ENCODE assay signal across 28 cellular contexts in genomic region chr6:1439349-1439748, GRCh38. TPM values are rescaled to one million over a fixed set of nuclear protein-coding genes. Genes with fewer than 3 reads are reported as not detected.
"Had no signal": no experiment of that assay in that cellular context is flagged by ENCODE, and none has a peak within 500 bp of the region (broad histone marks: within the 10 kb centered on the region; RNA-seq: fewer than 3 reads in every experiment).

No MANE protein-coding gene starts in this region.

- DNase-seq: colonic mucosa; effector CD8-positive, alpha-beta T cell; foreskin fibroblast; gastrocnemius medialis; left cardiac atrium; left lung; mesenchymal stem cell; mucosa of descending colon; naive B cell; psoas muscle; right cardiac atrium; sigmoid colon; stimulated activated CD4-positive, alpha-beta T cell treated with anti-CD3 and anti-CD28 coated beads, Interleukin-4, amount 100 ng/mL, for 4 hours; stimulated activated naive B cell treated with anti-CD40 and anti-IgM and Interleukin-4, amounts not matched to agents 10 μg/mL and 1 μg/mL and 100 μg/mL, for 72 hours; transverse colon had no signal

- H3K36me3 Mint-ChIP-seq: mesothelial cell of epicardium; naive B cell; natural killer cell treated with Interleukin-12 subunit alpha and Interleukin-12 subunit beta and Interleukin-15 and Interleukin-18, amount 100 ng/mL, for 72 hours had no signal

- H3K36me3 ChIP-seq: colonic mucosa, esophagus muscularis mucosa, gastrocnemius medialis, left lung, sigmoid colon, transverse colon, upper lobe of right lung, vagina had no signal

- H3K79me2 ChIP-seq: hepatocyte had no signal

- H3K4me3 ChIP-seq: colonic mucosa, esophagus muscularis mucosa, gastrocnemius medialis, hepatocyte, left lung, mucosa of descending colon, psoas muscle, sigmoid colon, transverse colon, upper lobe of right lung, vagina had no signal

- FAIRE-seq: endothelial cell of umbilical vein had no signal

- H3K9me3 Mint-ChIP-seq: dendritic cell treated with granulocyte-macrophage colony-stimulating factor and Interleukin-4, amounts not matched to agents 40 ng/mL and 50 ng/mL, for 4 days; neural crest cell had no signal

- H2AFZ ChIP-seq: hepatocyte had no signal

- H3K9me3 ChIP-seq: colonic mucosa, esophagus muscularis mucosa, gastrocnemius medialis, left lung, mucosa of descending colon, psoas muscle, sigmoid colon, transverse colon, upper lobe of right lung, vagina had no signal

- H3K27ac Mint-ChIP-seq: dendritic cell treated with granulocyte-macrophage colony-stimulating factor and Interleukin-4, amounts not matched to agents 40 ng/mL and 50 ng/mL, for 4 days; mesothelial cell of epicardium; naive B cell; stimulated activated naive B cell treated with anti-CD40 and anti-IgM and Interleukin-4, amounts not matched to agents 10 μg/mL and 1 μg/mL and 100 μg/mL, for 72 hours; stimulated activated naive CD8-positive, alpha-beta T cell treated with anti-CD3 and anti-CD28 coated beads, Interleukin-15, Interleukin-2, amounts not matched to agents 100 ng/mL and 50 ng/mL, for 24 hours had no signal

- ATAC-seq: gastrocnemius medialis; left cardiac atrium; left lung; mucosa of descending colon; psoas muscle; right cardiac atrium; stimulated activated naive B cell treated with anti-CD40 and anti-IgM and Interleukin-4, amounts not matched to agents 10 μg/mL and 1 μg/mL and 100 μg/mL, for 72 hours had no signal

- H3K27ac ChIP-seq: colonic mucosa, esophagus muscularis mucosa, gastrocnemius medialis, hepatocyte, left lung, psoas muscle, sigmoid colon, transverse colon, upper lobe of right lung, vagina had no signal

- H3K4me3 Mint-ChIP-seq: dendritic cell treated with granulocyte-macrophage colony-stimulating factor and Interleukin-4, amounts not matched to agents 40 ng/mL and 50 ng/mL, for 4 days; mesothelial cell of epicardium; naive B cell; natural killer cell treated with Interleukin-12 subunit alpha and Interleukin-12 subunit beta and Interleukin-15 and Interleukin-18, amount 100 ng/mL, for 72 hours; neural crest cell; stimulated activated naive B cell treated with anti-CD40 and anti-IgM and Interleukin-4, amounts not matched to agents 10 μg/mL and 1 μg/mL and 100 μg/mL, for 72 hours; stimulated activated naive CD8-positive, alpha-beta T cell treated with anti-CD3 and anti-CD28 coated beads, Interleukin-15, Interleukin-2, amounts not matched to agents 100 ng/mL and 50 ng/mL, for 24 hours had no signal

- H3K4me1 Mint-ChIP-seq: neural crest cell had no signal

- H3K4me2 ChIP-seq: hepatocyte had no signal

- H3K27me3 ChIP-seq: colonic mucosa, vagina had no signal

- H3K4me1 ChIP-seq: colonic mucosa, gastrocnemius medialis, left lung, psoas muscle, upper lobe of right lung, vagina had no signal

RNA-seq across cellular contexts. Expression of gene FOXF2, which starts 50.0 kb away (rescaled TPM):
- total RNA-seq: endothelial cell of umbilical vein; epithelial cell of proximal tubule; glomerular endothelial cell; lung microvascular endothelial cell; natural killer cell treated with Interleukin-12 subunit alpha and Interleukin-12 subunit beta and Interleukin-15 and Interleukin-18, amount 100 ng/mL, for 72 hours; neural crest cell had no signal
- polyA plus RNA-seq: endothelial cell of umbilical vein had no signal
